9 cellular contexts compared by ENCODE assay signal in the genomic region with DNA sequence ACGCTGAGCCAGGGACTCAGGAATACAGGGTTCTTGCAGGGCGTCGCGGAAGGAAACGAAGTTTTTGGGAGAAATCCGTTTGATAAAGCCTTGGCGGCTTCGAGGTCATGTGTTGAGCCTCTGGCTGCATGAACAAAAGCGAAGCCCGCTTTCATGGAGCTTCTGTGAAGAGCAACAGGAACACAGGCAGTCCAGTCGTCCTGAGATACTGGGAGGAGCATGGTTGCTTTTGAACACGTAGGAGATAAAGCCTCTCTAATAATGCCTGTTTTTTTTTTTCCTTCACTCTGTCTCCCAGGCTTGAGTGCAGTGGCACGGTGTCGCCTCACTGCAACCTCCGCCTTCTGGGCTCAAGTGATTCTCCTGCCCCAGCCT. TPM values are rescaled to one million over a fixed set of nuclear protein-coding genes. Genes with fewer than 3 reads are reported as not detected.
DNase-seq lines count a peak whose midpoint lies in the region; ATAC-seq and TF ChIP-seq lines count a peak whose summit lies in the region.
"Had no signal": no experiment of that assay in that cellular context is flagged by ENCODE, and none has a peak within 500 bp of the region (broad histone marks: within the 10 kb centered on the region; RNA-seq: fewer than 3 reads in every experiment).

No MANE protein-coding gene starts in this region.

- peak overlapping the region; percentile 88 for H3K27ac Mint-ChIP-seq in activated CD4-positive, alpha-beta T cell treated with anti-CD3 and anti-CD28 coated beads for 36 hours
- no peak overlapping the region for H3K27ac Mint-ChIP-seq in neural progenitor cell

- no peak overlapping the region for H3K27ac ChIP-seq in PC-3 (ENCODE audit: low read length)
- no peak overlapping the region for H3K27ac ChIP-seq in neural progenitor cell
- H3K27ac ChIP-seq: epithelial cell of prostate had no signal

- H3F3A ChIP-seq in PC-3 (ENCODE audit: low read length, unreplicated experiment) (no peaks in the 10 kb centered on the region), neural progenitor cell (ENCODE audit: low read depth) (peaks cover 8% of the 10 kb centered on the region)

- POLR2A ChIA-PET in activated CD4-positive, alpha-beta T cell treated with anti-CD3 and anti-CD28 coated beads for 36 hours (lab: Charles Lee), result interaction anchor here (0.9 kb wide), 1 partner anchor 54 kb away, joined by 4 read pairs; no protein-coding TSS in a partner anchor
- POLR2A ChIA-PET in PC-3 (lab: Charles Lee; ENCODE audit: unreplicated experiment), result interaction anchor here (0.6 kb wide), 1 partner anchor 841 kb away, joined by 3 read pairs; no protein-coding TSS in a partner anchor

- ATAC-seq in activated CD4-positive, alpha-beta T cell treated with anti-CD3 and anti-CD28 coated beads for 36 hours, result peak; percentile 7
- peak; percentile 32 for ATAC-seq in PC-3

- peak overlapping the region; percentile 99 for H2AFZ ChIP-seq in PC-3 (ENCODE audit: low read length)
- H2AFZ ChIP-seq in neural progenitor cell (replicated peaks), result peak overlapping the region; percentile 75

- H3K79me2 ChIP-seq in PC-3 (ENCODE audit: low read length) (no peaks in the 10 kb centered on the region), neural progenitor cell (ENCODE audit: low read depth) (no peaks in the 10 kb centered on the region)

- no TSS peak for BruUV-seq in PC-3 (replicated peaks; lab: Mats Ljungman, UMichigan)

- CTCF ChIA-PET in activated CD4-positive, alpha-beta T cell treated with anti-CD3 and anti-CD28 coated beads for 36 hours (lab: Charles Lee), result interaction anchor here (1.0 to 1.4 kb wide), 3 partner anchors 36 to 76 kb away, joined by 3 to 8 read pairs (median 5); a partner anchor contains a TSS
- CTCF ChIA-PET in PC-3 (lab: Charles Lee), result no interaction called here

- H3K4me2 ChIP-seq in PC-3 (ENCODE audit: low read length) (peak overlapping the region; percentile 95), neural progenitor cell (peak overlapping the region; percentile 77)

- peaks cover 25% of the 10 kb centered on the region for H3K9me3 ChIP-seq in PC-3 (ENCODE audit: low read length)
- peaks cover 31% of the 10 kb centered on the region for H3K9me3 ChIP-seq in neural progenitor cell (ENCODE audit: low read depth)

- peak overlapping the region; percentile 79 for H3K4me3 Mint-ChIP-seq in activated CD4-positive, alpha-beta T cell treated with anti-CD3 and anti-CD28 coated beads for 36 hours
- peak overlapping the region; percentile 91 for H3K4me3 Mint-ChIP-seq in neural progenitor cell

- H3K27me3 Mint-ChIP-seq in activated CD4-positive, alpha-beta T cell treated with anti-CD3 and anti-CD28 coated beads for 36 hours, result peaks cover 3% of the 10 kb centered on the region
- H3K27me3 Mint-ChIP-seq in neural progenitor cell (ENCODE audit: insufficient read depth, low read depth), result peaks cover 3% of the 10 kb centered on the region

- H4K20me1 ChIP-seq in PC-3 (ENCODE audit: low read length), result no peaks in the 10 kb centered on the region
- H4K20me1 ChIP-seq in neural progenitor cell (ENCODE audit: low read depth), result no peaks in the 10 kb centered on the region

- peaks cover 35% of the 10 kb centered on the region for H3K36me3 Mint-ChIP-seq in activated CD4-positive, alpha-beta T cell treated with anti-CD3 and anti-CD28 coated beads for 36 hours (ENCODE audit: low read depth)
- H3K36me3 Mint-ChIP-seq in neural progenitor cell, result peaks cover 37% of the 10 kb centered on the region

- H3K36me3 ChIP-seq in PC-3 (ENCODE audit: low read depth, low read length), result peaks cover 25% of the 10 kb centered on the region
- H3K36me3 ChIP-seq in neural progenitor cell, result peaks cover 33% of the 10 kb centered on the region

- peaks cover 10% of the 10 kb centered on the region; the same call in 1 of the 2 replicates for H3K4me1 ChIP-seq in PC-3 (ENCODE audit: insufficient read depth, low read length)
- H3K4me1 ChIP-seq in neural progenitor cell, result no peaks in the 10 kb centered on the region

- intact Hi-C loops in activated CD4-positive, alpha-beta T cell treated with anti-CD3 and anti-CD28 coated beads for 36 hours (cut with DNase I, micrococcal nuclease), result loop anchor here in 1 of 2 experiments (2.0 to 5.0 kb wide), 2 partner anchors 42 to 77 kb away; a partner anchor contains a TSS
- intact Hi-C loops in PC-3 (cut with micrococcal nuclease) (loop anchor here (2.0 kb wide), 1 partner anchor 74 kb away; a partner anchor contains a TSS), posterior vena cava (cut with DNase I) (no loop called here)

- H3K4me1 Mint-ChIP-seq in activated CD4-positive, alpha-beta T cell treated with anti-CD3 and anti-CD28 coated beads for 36 hours, result peaks cover 14% of the 10 kb centered on the region
- peaks cover 16% of the 10 kb centered on the region for H3K4me1 Mint-ChIP-seq in neural progenitor cell

- no peaks in the 10 kb centered on the region for H3K9me2 ChIP-seq in PC-3 (replicated peaks; ENCODE audit: low read length)

- no peak for DNase-seq in activated CD4-positive, alpha-beta T cell treated with anti-CD3 and anti-CD28 coated beads for 36 hours
- no peak for DNase-seq in activated CD4-positive, alpha-beta T cell treated with anti-CD3 and anti-CD28 coated beads for 1 hour
- no peak for DNase-seq in PC-3
- no peak for DNase-seq in epithelial cell of esophagus (ENCODE audit: low read depth)
- DNase-seq in neural progenitor cell (ENCODE audit: low spot score), result no peak
- DNase-seq in islet precursor cell, result no peak
- DNase-seq in DMS153 (lab: John Stamatoyannopoulos, UW), result no peak
- no peak for DNase-seq in posterior vena cava (ENCODE audit: low spot score)

- H3K27me3 ChIP-seq in PC-3 (ENCODE audit: low read length) (no peaks in the 10 kb centered on the region; the same call in 1 of the 2 replicates), neural progenitor cell (peaks cover 18% of the 10 kb centered on the region)

- peaks cover 23% of the 10 kb centered on the region for H3K9me3 Mint-ChIP-seq in activated CD4-positive, alpha-beta T cell treated with anti-CD3 and anti-CD28 coated beads for 36 hours (ENCODE audit: low read depth)
- H3K9me3 Mint-ChIP-seq in neural progenitor cell, result peaks cover 43% of the 10 kb centered on the region

- no peak for TF ChIP-seq CTCF in PC-3 (conservative IDR thresholded peaks at IDR 0.05; ENCODE audit: low read depth, low read length)
- no peak for TF ChIP-seq CTCF in epithelial cell of esophagus (IDR thresholded peaks at IDR 0.05; ENCODE audit: insufficient read depth, low read depth, low read length, missing control alignments)
- no peak for TF ChIP-seq CTCF in neural progenitor cell (IDR thresholded peaks at IDR 0.05)

- H3K4me3 ChIP-seq in PC-3 (ENCODE audit: low read length) (peak overlapping the region; percentile 80), epithelial cell of esophagus (ENCODE audit: low read length) (peak overlapping the region; percentile 64), neural progenitor cell (peak overlapping the region; percentile 58)

- H3K9ac ChIP-seq in PC-3 (ENCODE audit: low read length) (peak overlapping the region; percentile 79; the same call in 1 of the 2 replicates), neural progenitor cell (no peak overlapping the region)

RNA-seq across cellular contexts. Expression of a gene that starts 0.5 kb away (rescaled TPM):
- 10 to 100 TPM; 14.1 to 15.2 TPM for total RNA-seq in activated CD4-positive, alpha-beta T cell treated with anti-CD3 and anti-CD28 coated beads for 36 hours
- 14.3 and 16.7 TPM in 2 replicates for total RNA-seq in PC-3 (2014; rRNA removed)
- total RNA-seq in neural progenitor cell (ENCODE audit: low replicate concordance), result 40.8 and 50.7 TPM in 2 replicates
- 10 to 100 TPM; 27.5 to 30.2 TPM for total RNA-seq in posterior vena cava

RNA-seq across cellular contexts. Expression of a gene that starts 42.9 kb away (rescaled TPM):
- 1 to 10 TPM; 6.9 to 7.6 TPM for total RNA-seq in activated CD4-positive, alpha-beta T cell treated with anti-CD3 and anti-CD28 coated beads for 36 hours
- total RNA-seq in PC-3 (2014; rRNA removed) (1.2 and 1.3 TPM in 2 replicates), neural progenitor cell (ENCODE audit: low replicate concordance) (4.7 and 5.4 TPM in 2 replicates), posterior vena cava (1 to 10 TPM; 2.7 to 2.9 TPM)
